ENCODE assay signal across 1 cellular context in the genomic region with DNA sequence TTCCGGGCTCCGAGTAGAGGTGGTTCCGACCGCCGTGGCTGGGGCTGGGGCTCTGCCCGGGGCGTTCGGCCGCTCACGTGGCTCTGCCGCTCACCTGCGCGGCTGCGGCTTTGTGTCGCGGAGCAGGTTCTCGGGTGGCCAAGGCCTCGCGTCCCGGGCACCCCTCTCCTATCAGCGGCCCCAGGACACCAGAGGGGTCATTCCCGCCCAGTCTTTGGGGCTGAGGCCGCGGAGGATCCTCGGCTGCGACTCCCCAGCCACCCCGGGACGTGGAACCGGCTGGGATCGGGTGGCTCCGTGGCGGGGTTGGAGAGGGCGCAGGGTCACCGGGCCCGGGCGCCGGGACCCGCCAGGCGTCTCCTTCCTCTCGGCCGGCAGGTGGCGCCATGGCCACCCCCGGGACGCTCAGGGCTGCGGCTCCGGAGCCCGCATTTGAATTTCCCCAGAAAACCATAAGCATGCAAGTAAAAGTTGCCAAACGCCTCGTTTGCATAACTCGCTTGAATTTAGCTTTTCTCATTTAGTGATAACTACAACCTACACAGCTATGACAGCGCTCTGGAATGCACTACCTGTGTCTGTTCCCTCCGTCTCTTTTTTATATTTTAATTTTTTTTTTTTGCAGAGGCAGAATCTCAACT.
TF ChIP-seq lines count a peak whose summit lies in the region.

No MANE protein-coding gene starts in this region.

TF ChIP-seq in A549, 52 proteins besides CTCF, POLR2A, EP300 and RAD21 (continued from another document):
- no peak for TF ChIP-seq HES2 (IDR thresholded peaks at IDR 0.05)
